9 cellular contexts compared by ENCODE assay signal in genomic region chr12:34625116-34625515, GRCh38.
DNase-seq lines count a peak whose midpoint lies in the region; ATAC-seq, FAIRE-seq and TF ChIP-seq lines count a peak whose summit lies in the region.
"Had no signal": no experiment of that assay in that cellular context is flagged by ENCODE, and none has a peak within 500 bp of the region (broad histone marks: within the 10 kb centered on the region; RNA-seq: fewer than 3 reads in every experiment).

No MANE protein-coding gene starts in this region.

- no peak for FAIRE-seq in frontal cortex (lab: Jason Lieb, UNC)
- FAIRE-seq in GM12892 (lab: Jason Lieb, UNC) = no peak

- no peak overlapping the region for H3K27ac ChIP-seq in brain microvascular endothelial cell

- in situ Hi-C loops in brain microvascular endothelial cell (cut with HindIII; ENCODE audit: low pct_ligation_motif_present, low sequenced_read_pairs) = no loop called here

- TF ChIP-seq POLR2A in GM12892 (IDR thresholded peaks at IDR 0.05; ENCODE audit: low read depth, low read length) = no peak

- no peak overlapping the region for H3K4me3 ChIP-seq in brain microvascular endothelial cell (ENCODE audit: low read depth, low read length)

- ATAC-seq in HG03196 (IDR thresholded peaks at IDR 0.05; ENCODE audit: unreplicated experiment) = no peak

- H3K27me3 ChIP-seq in brain microvascular endothelial cell (replicated peaks) = no peaks in the 10 kb centered on the region

- DNase-seq in A172 (ENCODE audit: low spot score) = peak; percentile 3
- DNase-seq in ELF-1 (ENCODE audit: low read depth, low spot score) = peak; percentile 15
- DNase-seq in NCI-H1694 (lab: John Stamatoyannopoulos, UW) = peak; percentile 32
- DNase-seq in brain microvascular endothelial cell = peak; percentile 0
- no peak for DNase-seq in activated naive CD4-positive, alpha-beta T cell treated with Interleukin-2 at 50 U/mL for 16 hours
- no peak for DNase-seq in frontal cortex (ENCODE audit: low spot score in 2 of 2)
- no peak for DNase-seq in GM12892 (ENCODE audit: insufficient read length)
- DNase-seq: activated CD4-positive, alpha-beta T cell treated with anti-CD3 and anti-CD28 coated beads for 1 hour had no signal

- no peak for TF ChIP-seq CTCF in brain microvascular endothelial cell (IDR thresholded peaks at IDR 0.05; ENCODE audit: low read depth, low read length, missing control alignments)

- no peaks in the 10 kb centered on the region for H3K36me3 ChIP-seq in brain microvascular endothelial cell (replicated peaks)

Comparison
In these comparisons a context has a peak if more than half of its experiments do, and no peak if none do; other contexts are left out.
1. DNase-seq: peak in A172 (single experiment), ELF-1 (single experiment), NCI-H1694 (single experiment) and brain microvascular endothelial cell (single experiment); none in activated naive CD4-positive, alpha-beta T cell treated with Interleukin-2 at 50 U/mL for 16 hours (single experiment), frontal cortex (0 of 2) and GM12892 (single experiment).